9 cellular contexts compared by ENCODE assay signal in the genomic region with DNA sequence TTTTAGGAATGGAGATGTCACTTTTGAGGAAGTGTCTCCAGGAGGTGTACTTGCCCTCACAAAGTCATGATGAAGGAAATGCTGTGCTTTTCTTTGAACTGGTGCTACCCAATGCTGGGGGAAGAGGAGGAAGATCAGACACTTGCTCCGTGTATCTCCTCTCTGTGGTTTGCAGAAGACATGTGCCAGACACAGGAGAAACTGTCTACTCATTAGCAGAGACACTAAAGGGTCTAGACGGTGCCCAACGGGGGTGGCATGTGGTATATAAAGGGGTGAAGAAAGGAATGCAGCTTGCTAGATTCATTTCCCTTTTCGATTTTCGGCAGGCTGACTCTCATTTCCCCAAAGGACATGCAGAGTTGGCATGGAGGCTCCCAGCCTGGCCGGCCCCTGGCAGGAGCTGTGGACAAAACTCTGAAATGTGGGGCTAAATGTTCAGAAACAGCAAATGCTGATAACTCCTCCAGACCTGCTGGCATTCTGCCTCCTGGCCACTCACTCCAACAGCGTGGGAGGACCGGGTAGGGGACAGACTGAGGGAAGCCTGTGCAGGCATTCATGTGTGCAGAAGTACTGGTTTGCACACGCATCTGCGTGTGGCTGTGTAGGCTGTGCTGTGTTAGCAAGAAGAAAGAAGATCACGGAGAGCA. TPM values are rescaled to one million over a fixed set of nuclear protein-coding genes. Genes with fewer than 3 reads are reported as not detected.
DNase-seq lines count a peak whose midpoint lies in the region; ATAC-seq and TF ChIP-seq lines count a peak whose summit lies in the region.
"Had no signal": no experiment of that assay in that cellular context is flagged by ENCODE, and none has a peak within 500 bp of the region (broad histone marks: within the 10 kb centered on the region; RNA-seq: fewer than 3 reads in every experiment).

No MANE protein-coding gene starts in this region.

- H3K4me1 ChIP-seq in BLaER1, result peaks cover 49% of the 10 kb centered on the region
- peaks cover 12% of the 10 kb centered on the region for H3K4me1 ChIP-seq in RWPE2 (ENCODE audit: insufficient read depth, poor library complexity, severe bottlenecking)
- peaks cover 26% of the 10 kb centered on the region for H3K4me1 ChIP-seq in suprapubic skin

- no peak for TF ChIP-seq EP300 in suprapubic skin (IDR thresholded peaks at IDR 0.05)

- H3K36me3 ChIP-seq in BLaER1 (no peaks in the 10 kb centered on the region), RWPE2 (ENCODE audit: low read depth) (no peaks in the 10 kb centered on the region), suprapubic skin (no peaks in the 10 kb centered on the region)

- TF ChIP-seq CTCF in RWPE2 (IDR thresholded peaks at IDR 0.05; ENCODE audit: poor library complexity, severe bottlenecking) (no peak), suprapubic skin (IDR thresholded peaks at IDR 0.05) (no peak)

- no peaks in the 10 kb centered on the region for H4K20me1 ChIP-seq in BLaER1

- DNase-seq in RWPE2 (ENCODE audit: low spot score) (no peak), inferior parietal cortex (ENCODE audit: extremely low spot score) (peak; percentile 65), suprapubic skin (ENCODE audit: low spot score in 2 of 2) (no peak), T-helper 1 cell (no peak)
- DNase-seq: DND-41 had no signal

- WGBS in suprapubic skin, result 43% methylated on average over 11 of the region's 11 CpGs

- TF ChIP-seq POLR2A in suprapubic skin (IDR thresholded peaks at IDR 0.05), result no peak

- H3K9ac ChIP-seq in BLaER1, result no peak overlapping the region

- H3K9me3 ChIP-seq in BLaER1 (no peaks in the 10 kb centered on the region), RWPE2 (ENCODE audit: severe bottlenecking) (no peaks in the 10 kb centered on the region), suprapubic skin (no peaks in the 10 kb centered on the region)

- peak; percentile 78 for ATAC-seq in HG02642 (IDR thresholded peaks at IDR 0.05; ENCODE audit: poor library complexity, unreplicated experiment)
- no peak for ATAC-seq in RWPE2 (ENCODE audit: low read depth)
- no peak for ATAC-seq in HG02981 (IDR thresholded peaks at IDR 0.05; ENCODE audit: unreplicated experiment)
- no peak for ATAC-seq in HG03097 (IDR thresholded peaks at IDR 0.05; ENCODE audit: low FRiP score, unreplicated experiment)

- H3K27ac ChIP-seq in BLaER1, result no peak overlapping the region
- H3K27ac ChIP-seq in RWPE2 (ENCODE audit: poor library complexity, severe bottlenecking), result peak overlapping the region; percentile 53
- peak overlapping the region; percentile 67 for H3K27ac ChIP-seq in suprapubic skin

- H3K27me3 ChIP-seq in BLaER1 (no peaks in the 10 kb centered on the region), RWPE2 (ENCODE audit: insufficient read depth, poor library complexity, severe bottlenecking) (no peaks in the 10 kb centered on the region), suprapubic skin (no peaks in the 10 kb centered on the region)

- peak overlapping the region; percentile 82 for H3K4me2 ChIP-seq in BLaER1

- H3K4me3 ChIP-seq in BLaER1 (0 out of 2 replicates have a peak overlapping the region, but pooled peaks have one; percentile 26), RWPE2 (ENCODE audit: severe bottlenecking) (no peak overlapping the region), suprapubic skin (peak overlapping the region; percentile 3)

RNA-seq across cellular contexts. Expression of a gene that starts 59.6 kb away (rescaled TPM):
- total RNA-seq in suprapubic skin, result 100 to 1,000 TPM; 149 to 187 (median 165) TPM
